10 cellular contexts compared by ENCODE assay signal in genomic region chr14:24052656-24053547, GRCh38. TPM values are rescaled to one million over a fixed set of nuclear protein-coding genes. Genes with fewer than 3 reads are reported as not detected.
DNase-seq lines count a peak whose midpoint lies in the region; ATAC-seq, FAIRE-seq and TF ChIP-seq lines count a peak whose summit lies in the region.
"Had no signal": no experiment of that assay in that cellular context is flagged by ENCODE, and none has a peak within 500 bp of the region (broad histone marks: within the 10 kb centered on the region; RNA-seq: fewer than 3 reads in every experiment).

No MANE protein-coding gene starts in this region.

- intact Hi-C loops in testis (cut with DNase I; ENCODE audit: low total_unique reads), result no loop called here

- H3K4me3 Mint-ChIP-seq in astrocyte (ENCODE audit: unreplicated experiment) (peak overlapping the region; percentile 83), nephron progenitor cell (peak overlapping the region; percentile 76)

- H3K9me3 Mint-ChIP-seq in astrocyte (ENCODE audit: unreplicated experiment) (peaks cover 2% of the 10 kb centered on the region), nephron progenitor cell (no peaks in the 10 kb centered on the region)

- no peaks in the 10 kb centered on the region for H3K4me1 ChIP-seq in astrocyte (ENCODE audit: insufficient read depth, low read length)
- H3K4me1 ChIP-seq in testis, result peaks cover 8% of the 10 kb centered on the region

- FAIRE-seq in astrocyte (lab: Jason Lieb, UNC), result no peak

- TF ChIP-seq CTCF in astrocyte (IDR thresholded peaks at IDR 0.05; ENCODE audit: insufficient read depth, low read depth, low read length) (no peak), nephron progenitor cell (IDR thresholded peaks at IDR 0.05) (no peak), testis (IDR thresholded peaks at IDR 0.05) (no peak), GM10266 (IDR thresholded peaks at IDR 0.05; ENCODE audit: control insufficient read depth, insufficient read depth, low read depth, missing control alignments) (no peak)

- H3K36me3 Mint-ChIP-seq in astrocyte (ENCODE audit: low read depth, unreplicated experiment) (no peaks in the 10 kb centered on the region), nephron progenitor cell (ENCODE audit: low read depth) (no peaks in the 10 kb centered on the region)

- H3K27me3 Mint-ChIP-seq in astrocyte (ENCODE audit: low read depth, unreplicated experiment), result peaks cover 72% of the 10 kb centered on the region
- peaks cover 61% of the 10 kb centered on the region for H3K27me3 Mint-ChIP-seq in nephron progenitor cell (ENCODE audit: low read depth, poor library complexity)

- peak overlapping the region; percentile 45 for H3K27ac Mint-ChIP-seq in astrocyte (ENCODE audit: unreplicated experiment)
- no peak overlapping the region for H3K27ac Mint-ChIP-seq in nephron progenitor cell

- 27 to 45% methylated on average over 15 to 20 of the region's 20 CpGs for WGBS in testis, 2 donors

- no peak for ATAC-seq in HG02642 (IDR thresholded peaks at IDR 0.05; ENCODE audit: poor library complexity, unreplicated experiment)

- no peak overlapping the region for H2AFZ ChIP-seq in astrocyte (ENCODE audit: low read depth, low read length)

- DNase-seq in activated gamma-delta T cell treated with Interleukin-2 at 50 U/mL for 16 hours (peak; percentile 39), activated gamma-delta T cell (lab: John Stamatoyannopoulos, UW) (no peak), astrocyte (ENCODE audit: low read depth) (no peak), nephron progenitor cell (no peak), testis (no peak), NCI-H2196 treated with DMSO at 0.1 percent for 48 hours (lab: John Stamatoyannopoulos, UW; ENCODE audit: unreplicated experiment) (no peak), GM10266 (ENCODE audit: extremely low spot score) (no peak)

- H3K4me3 ChIP-seq in astrocyte (ENCODE audit: insufficient read depth, low read depth, low read length) (no peak overlapping the region), testis (peak overlapping the region; percentile 64 to 70)

- no peak overlapping the region for H3K9ac ChIP-seq in astrocyte (ENCODE audit: low read length)

- H3K27me3 ChIP-seq in astrocyte (ENCODE audit: insufficient read depth, low read length) (peaks cover 19% of the 10 kb centered on the region), testis (no peaks in the 10 kb centered on the region)

- TF ChIP-seq POLR2A in testis (IDR thresholded peaks at IDR 0.05), result no peak

- peak overlapping the region; percentile 99 for H3K4me2 ChIP-seq in astrocyte (ENCODE audit: low read length)

- no peak overlapping the region for H3K27ac ChIP-seq in astrocyte (ENCODE audit: low read depth, low read length)
- no peak overlapping the region for H3K27ac ChIP-seq in testis

- H3K9me3 ChIP-seq in astrocyte (ENCODE audit: insufficient read depth, low read depth, low read length), result no peaks in the 10 kb centered on the region
- no peaks in the 10 kb centered on the region for H3K9me3 ChIP-seq in testis

- H3K4me1 Mint-ChIP-seq in astrocyte (ENCODE audit: low read depth, unreplicated experiment) (peaks cover 2% of the 10 kb centered on the region), nephron progenitor cell (peaks cover 20% of the 10 kb centered on the region)

- H3K36me3 ChIP-seq in astrocyte (ENCODE audit: insufficient read depth, low read length) (no peaks in the 10 kb centered on the region), testis (ENCODE audit: low read depth, missing control alignments) (no peaks in the 10 kb centered on the region)

- H4K20me1 ChIP-seq in astrocyte (ENCODE audit: insufficient read depth, low read length), result peaks cover 4% of the 10 kb centered on the region

- H3K79me2 ChIP-seq in astrocyte (ENCODE audit: insufficient read depth, low read length), result no peaks in the 10 kb centered on the region

RNA-seq across cellular contexts. Expression of gene CARMIL3, which starts 1.1 kb away (rescaled TPM):
- total RNA-seq in astrocyte (0.34 and 0.38 TPM in 2 replicates), testis (1 to 10 TPM; 7.7 to 8.6 TPM)
- 6.8 TPM for polyA plus RNA-seq in testis (ENCODE audit: insufficient read depth, low read depth, low replicate concordance)

RNA-seq across cellular contexts. Expression of gene CPNE6, which starts 18.5 kb away (rescaled TPM):
- not detected in 2 replicates for total RNA-seq in astrocyte
- total RNA-seq in testis, result under 1 TPM; 0.12 to 0.71 TPM
- 5.7 TPM for polyA plus RNA-seq in testis (ENCODE audit: insufficient read depth, low read depth, low replicate concordance)
- total RNA-seq: subcutaneous adipose tissue had no signal
- polyA plus RNA-seq: BJ had no signal

RNA-seq across cellular contexts. Expression of gene PCK2, which starts 41.2 kb away (rescaled TPM):
- total RNA-seq in astrocyte, result 73.8 and 101 TPM in 2 replicates
- 10 to 100 TPM; 20.7 to 30.6 TPM for total RNA-seq in testis
- 43.6 TPM for polyA plus RNA-seq in testis (ENCODE audit: insufficient read depth, low read depth, low replicate concordance)
